In the genomic region with DNA sequence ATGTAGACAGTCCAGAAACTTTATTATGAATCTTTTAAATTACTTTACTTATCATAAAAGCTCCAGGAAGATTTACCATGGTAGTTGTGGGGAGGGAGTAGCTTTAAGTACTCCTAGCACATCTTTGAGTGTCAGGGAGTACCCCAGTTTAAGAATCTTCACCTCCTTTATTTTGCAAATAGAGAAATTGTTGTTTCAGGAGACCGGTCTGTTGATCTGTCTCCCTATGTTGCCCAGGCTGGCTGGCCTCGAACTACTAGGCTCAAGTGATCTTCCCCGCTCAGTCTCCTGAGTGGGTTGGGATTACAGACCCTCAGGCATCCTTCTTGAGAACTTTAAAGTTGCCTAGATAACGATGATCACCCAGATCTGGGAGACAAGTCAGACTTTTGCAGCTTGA, we compare ENCODE assay signal across 1 cellular context.
TF ChIP-seq lines count a peak whose summit lies in the region.

No MANE protein-coding gene starts in this region.

TF ChIP-seq in WTC11, 78 proteins besides CTCF, POLR2A, EP300 and RAD21:
- TF ChIP-seq SP1 (CRISPR knock-in tag; conservative IDR thresholded peaks at IDR 0.05) (no peak), JAZF1 (CRISPR knock-in tag; IDR thresholded peaks at IDR 0.05) (no peak), FOXK1 (CRISPR knock-in tag; IDR thresholded peaks at IDR 0.05) (no peak), ZNF671 (CRISPR knock-in tag; IDR thresholded peaks at IDR 0.05) (no peak), MYBL2 (CRISPR knock-in tag; IDR thresholded peaks at IDR 0.05) (no peak), ZNF232 (CRISPR knock-in tag; IDR thresholded peaks at IDR 0.05) (no peak), NR1H2 (CRISPR knock-in tag; IDR thresholded peaks at IDR 0.05) (no peak), ZNF281 (CRISPR knock-in tag; IDR thresholded peaks at IDR 0.05) (no peak), FOXP1 (CRISPR knock-in tag; IDR thresholded peaks at IDR 0.05; ENCODE audit: borderline replicate concordance) (no peak), ZNF263 (CRISPR knock-in tag; IDR thresholded peaks at IDR 0.05; ENCODE audit: low read depth) (no peak)
- TF ChIP-seq, protein P1, sequence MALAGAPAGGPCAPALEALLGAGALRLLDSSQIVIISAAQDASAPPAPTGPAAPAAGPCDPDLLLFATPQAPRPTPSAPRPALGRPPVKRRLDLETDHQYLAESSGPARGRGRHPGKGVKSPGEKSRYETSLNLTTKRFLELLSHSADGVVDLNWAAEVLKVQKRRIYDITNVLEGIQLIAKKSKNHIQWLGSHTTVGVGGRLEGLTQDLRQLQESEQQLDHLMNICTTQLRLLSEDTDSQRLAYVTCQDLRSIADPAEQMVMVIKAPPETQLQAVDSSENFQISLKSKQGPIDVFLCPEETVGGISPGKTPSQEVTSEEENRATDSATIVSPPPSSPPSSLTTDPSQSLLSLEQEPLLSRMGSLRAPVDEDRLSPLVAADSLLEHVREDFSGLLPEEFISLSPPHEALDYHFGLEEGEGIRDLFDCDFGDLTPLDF (CRISPR knock-in tag; IDR thresholded peaks at IDR 0.05), result no peak
